Comparison of ENCODE assay signal across 8 cellular contexts in the genomic region with DNA sequence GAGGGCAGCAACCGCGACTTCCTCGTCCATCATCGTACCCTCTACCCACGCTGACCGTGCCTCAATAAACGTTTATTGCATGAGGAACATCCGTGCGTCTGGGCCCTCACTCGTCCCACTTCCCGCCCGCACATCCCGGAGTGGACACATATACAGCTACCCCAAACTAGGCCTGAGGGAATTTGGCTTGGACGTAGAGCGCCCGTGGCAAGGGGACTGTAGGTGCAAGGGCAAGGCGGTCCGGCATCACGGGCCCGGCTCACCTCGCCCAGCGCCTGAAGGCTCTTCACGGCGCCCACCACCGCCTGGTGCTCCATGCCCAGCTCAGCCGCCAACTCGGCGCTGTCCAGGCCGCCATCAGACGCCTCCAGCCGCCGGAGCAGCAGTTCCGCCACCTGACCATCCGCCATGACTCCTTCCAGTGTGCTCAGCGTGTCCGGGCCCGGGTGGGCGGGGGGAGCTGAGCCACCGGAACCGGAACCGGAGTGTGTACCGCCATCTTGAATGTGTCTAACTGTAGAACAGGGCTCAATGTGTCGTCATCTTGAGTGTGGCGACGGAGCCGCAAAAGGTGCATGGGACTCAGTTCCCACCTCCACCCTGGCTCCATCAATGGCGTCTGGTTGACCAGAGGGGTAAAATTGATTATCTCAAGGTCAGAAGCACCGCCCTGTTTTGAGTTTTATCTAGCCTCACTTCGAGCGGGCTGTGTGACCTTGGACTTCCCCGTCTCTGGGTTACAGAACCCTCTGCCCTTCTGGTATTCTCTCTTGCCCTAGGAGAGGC. TPM values are rescaled to one million over a fixed set of nuclear protein-coding genes. Genes with fewer than 3 reads are reported as not detected.
DNase-seq lines count a peak whose midpoint lies in the region; ATAC-seq and TF ChIP-seq lines count a peak whose summit lies in the region.

Gene FARSA, minus strand, starts transcription at position 425 of the 786 bp plus-strand sequence. Its CDS starts 15 bp downstream, at position 410.

- peak; percentile 43 for ATAC-seq in GM19397 (IDR thresholded peaks at IDR 0.05; ENCODE audit: unreplicated experiment)
- peak; percentile 77 for ATAC-seq in activated T-helper 17 cell treated with anti-CD3 and anti-CD28 coated beads, Interleukin-2, amount 50 U/mL, for 72 hours (replicated peaks)
- peak; percentile 73 for ATAC-seq in naive thymus-derived CD4-positive, alpha-beta T cell
- peak; percentile 80 for ATAC-seq in stimulated activated memory B cell treated with anti-CD40 and anti-IgM and Interleukin-4, amounts not matched to agents 10 μg/mL and 1 μg/mL and 100 μg/mL, for 72 hours

- H4K20me1 ChIP-seq in Karpas-422 (ENCODE audit: insufficient read depth, low read depth, low read length) = peaks cover 10% of the 10 kb centered on the region; the same call in 1 of the 2 replicates

- peak within 1 kb of the TSS; percentile 91 for H3K4me2 ChIP-seq in Karpas-422 (ENCODE audit: low read depth, low read length, poor library complexity, severe bottlenecking)

- peak within 1 kb of the TSS; percentile 74; the same call in 1 of the 2 replicates for H2AFZ ChIP-seq in Karpas-422 (ENCODE audit: low read length)

- peaks cover 23% of the 10 kb centered on the region for H3K4me1 Mint-ChIP-seq in activated T-helper 17 cell treated with anti-CD3 and anti-CD28 coated beads, Interleukin-2, amount 50 U/mL, for 72 hours
- peaks cover 27 to 56% (median 41%) of the 10 kb centered on the region in 7 donors for H3K4me1 Mint-ChIP-seq in naive thymus-derived CD4-positive, alpha-beta T cell
- H3K4me1 Mint-ChIP-seq in stimulated activated memory B cell treated with anti-CD40 and anti-IgM and Interleukin-4, amounts not matched to agents 10 μg/mL and 1 μg/mL and 100 μg/mL, for 72 hours = peaks cover 42% of the 10 kb centered on the region

- peak within 1 kb of the TSS; percentile 81 for H3K9ac ChIP-seq in Karpas-422 (ENCODE audit: low read length)

- H3K27me3 Mint-ChIP-seq in activated T-helper 17 cell treated with anti-CD3 and anti-CD28 coated beads, Interleukin-2, amount 50 U/mL, for 72 hours = no peaks in the 10 kb centered on the region
- no peaks in the 10 kb centered on the region for H3K27me3 Mint-ChIP-seq in naive thymus-derived CD4-positive, alpha-beta T cell
- no peaks in the 10 kb centered on the region for H3K27me3 Mint-ChIP-seq in stimulated activated memory B cell treated with anti-CD40 and anti-IgM and Interleukin-4, amounts not matched to agents 10 μg/mL and 1 μg/mL and 100 μg/mL, for 72 hours

- H3K9me3 Mint-ChIP-seq in activated T-helper 17 cell treated with anti-CD3 and anti-CD28 coated beads, Interleukin-2, amount 50 U/mL, for 72 hours = no peaks in the 10 kb centered on the region
- H3K9me3 Mint-ChIP-seq in naive thymus-derived CD4-positive, alpha-beta T cell = peaks cover 0 to 4% (median 0%) of the 10 kb centered on the region in 11 donors
- H3K9me3 Mint-ChIP-seq in stimulated activated memory B cell treated with anti-CD40 and anti-IgM and Interleukin-4, amounts not matched to agents 10 μg/mL and 1 μg/mL and 100 μg/mL, for 72 hours = no peaks in the 10 kb centered on the region

- H3K4me3 Mint-ChIP-seq in activated T-helper 17 cell treated with anti-CD3 and anti-CD28 coated beads, Interleukin-2, amount 50 U/mL, for 72 hours = peak within 1 kb of the TSS; percentile 96
- H3K4me3 Mint-ChIP-seq in naive thymus-derived CD4-positive, alpha-beta T cell = peak within 1 kb of the TSS; percentile 88 to 99 (median 98)
- peak within 1 kb of the TSS; percentile 87 for H3K4me3 Mint-ChIP-seq in stimulated activated memory B cell treated with anti-CD40 and anti-IgM and Interleukin-4, amounts not matched to agents 10 μg/mL and 1 μg/mL and 100 μg/mL, for 72 hours

- intact Hi-C loops in naive thymus-derived CD4-positive, alpha-beta T cell (cut with micrococcal nuclease) = loop anchor here (1.0 to 10.0 kb wide), 8 partner anchors 12 to 1429 kb away; partner anchors contain the start of genes GCDH (in 2 of the 2), SYCE2 (in 2 of the 2), GADD45GIP1 (in 1 of the 2) and RAD23A (in 1 of the 2)

- H3K36me3 ChIP-seq in Karpas-422 (ENCODE audit: insufficient read depth, low read length) = peaks cover 24% of the 10 kb centered on the region
- peaks cover 0 to 28% (median 12%) of the 10 kb centered on the region in 3 experiments for H3K36me3 ChIP-seq in naive thymus-derived CD4-positive, alpha-beta T cell (ENCODE audit: control insufficient read depth in 2 of 3, insufficient read depth in 3 of 3, low read length in 3 of 3)

- peak; percentile 97 for DNase-seq in Karpas-422
- DNase-seq in RPMI8226 = peak; percentile 94
- DNase-seq in fibroblast of mammary gland (ENCODE audit: low read depth) = peak; percentile 88
- peak; percentile 61 to 89 (median 80) for DNase-seq in naive thymus-derived CD4-positive, alpha-beta T cell

- H3K27ac ChIP-seq in C4-2B (peak within 1 kb of the TSS; percentile 97), Karpas-422 (ENCODE audit: low read length) (peak within 1 kb of the TSS; percentile 39; the same call in 1 of the 2 replicates)
- H3K27ac ChIP-seq in naive thymus-derived CD4-positive, alpha-beta T cell (ENCODE audit: low read depth, low read length) = peak within 1 kb of the TSS; percentile 76

- TF ChIP-seq CTCF in C4-2B (conservative IDR thresholded peaks at IDR 0.05) (no peak), fibroblast of mammary gland (conservative IDR thresholded peaks at IDR 0.05; ENCODE audit: control insufficient read depth, insufficient read depth, low read depth, low read length) (no peak)

- H3K27ac Mint-ChIP-seq in activated T-helper 17 cell treated with anti-CD3 and anti-CD28 coated beads, Interleukin-2, amount 50 U/mL, for 72 hours = peak within 1 kb of the TSS; percentile 94
- H3K27ac Mint-ChIP-seq in naive thymus-derived CD4-positive, alpha-beta T cell = peak within 1 kb of the TSS; percentile 88 to 96 (median 92)
- peak within 1 kb of the TSS; percentile 93 for H3K27ac Mint-ChIP-seq in stimulated activated memory B cell treated with anti-CD40 and anti-IgM and Interleukin-4, amounts not matched to agents 10 μg/mL and 1 μg/mL and 100 μg/mL, for 72 hours

- H3K27me3 ChIP-seq in Karpas-422 (ENCODE audit: low read length) = no peaks in the 10 kb centered on the region
- H3K27me3 ChIP-seq in naive thymus-derived CD4-positive, alpha-beta T cell (ENCODE audit: control insufficient read depth in 2 of 2, insufficient read depth in 2 of 2, low read length in 2 of 2) = no peaks in the 10 kb centered on the region

- H3K9me3 ChIP-seq in Karpas-422 (ENCODE audit: low read length) = no peaks in the 10 kb centered on the region
- no peaks in the 10 kb centered on the region for H3K9me3 ChIP-seq in naive thymus-derived CD4-positive, alpha-beta T cell (ENCODE audit: control insufficient read depth in 2 of 3, low read length in 3 of 3)

- peaks cover 31% of the 10 kb centered on the region for H3K4me1 ChIP-seq in Karpas-422 (ENCODE audit: low read length)
- peaks cover 23 to 31% of the 10 kb centered on the region in 2 donors for H3K4me1 ChIP-seq in naive thymus-derived CD4-positive, alpha-beta T cell (ENCODE audit: control insufficient read depth in 2 of 2, insufficient read depth in 2 of 2, low read length in 2 of 2)

- H3K4me3 ChIP-seq in Karpas-422 (ENCODE audit: low read length) (peak within 1 kb of the TSS; percentile 81), fibroblast of mammary gland (ENCODE audit: control insufficient read depth, low read depth, low read length) (peak within 1 kb of the TSS; percentile 98)
- H3K4me3 ChIP-seq in naive thymus-derived CD4-positive, alpha-beta T cell (ENCODE audit: low read length) = peak within 1 kb of the TSS; percentile 96

- no peaks in the 10 kb centered on the region for H3K9me2 ChIP-seq in Karpas-422 (replicated peaks; ENCODE audit: insufficient read depth, low read length)

- H3K79me2 ChIP-seq in Karpas-422 (ENCODE audit: low read length) = peaks cover 38% of the 10 kb centered on the region

- peaks cover 58% of the 10 kb centered on the region for H3K36me3 Mint-ChIP-seq in activated T-helper 17 cell treated with anti-CD3 and anti-CD28 coated beads, Interleukin-2, amount 50 U/mL, for 72 hours (ENCODE audit: low read depth)
- peaks cover 0 to 18% (median 5%) of the 10 kb centered on the region in 5 donors for H3K36me3 Mint-ChIP-seq in naive thymus-derived CD4-positive, alpha-beta T cell
- peaks cover 22% of the 10 kb centered on the region for H3K36me3 Mint-ChIP-seq in stimulated activated memory B cell treated with anti-CD40 and anti-IgM and Interleukin-4, amounts not matched to agents 10 μg/mL and 1 μg/mL and 100 μg/mL, for 72 hours

- POLR2A ChIA-PET in naive thymus-derived CD4-positive, alpha-beta T cell (lab: Charles Lee) = interaction anchor here (1.1 to 3.1 kb wide), 12 partner anchors 11 to 51 kb away, joined by 3 to 33 read pairs (median 6); partner anchors contain the start of genes GCDH, RAD23A and SYCE2

- CTCF ChIA-PET in naive thymus-derived CD4-positive, alpha-beta T cell (lab: Charles Lee) = interaction anchor here (1.0 to 1.9 kb wide), 4 partner anchors 12 to 85 kb away, joined by 3 to 5 read pairs (median 3); no protein-coding TSS in a partner anchor

RNA-seq across cellular contexts. Expression of gene FARSA, which starts in this region (rescaled TPM):
- 59.7 and 92.6 TPM in 2 replicates for total RNA-seq in Karpas-422 (2014; rRNA removed; shearing (Covaris generic); ENCODE audit: low replicate concordance)
- total RNA-seq in activated T-helper 17 cell treated with anti-CD3 and anti-CD28 coated beads, Interleukin-2, amount 50 U/mL, for 72 hours = 100 to 1,000 TPM in 1 of 2 donors, 10 to 100 TPM in 1; 87.9 to 130 TPM
- 100 to 1,000 TPM in 1 of 5 experiments, 10 to 100 TPM in 4; 25.9 to 109 (median 52.6) TPM for total RNA-seq in naive thymus-derived CD4-positive, alpha-beta T cell
- polyA plus RNA-seq in naive thymus-derived CD4-positive, alpha-beta T cell = 10 to 100 TPM; 58.0 to 88.3 TPM

Comparison
In these comparisons a context has a peak if more than half of its experiments do, and no peak if none do; other contexts are left out.
1. Peak in every context shown above with its lines: DNase-seq, ATAC-seq, H3K4me3 ChIP-seq and H3K27ac ChIP-seq.
2. H3K27ac ChIP-seq: peak in every context shown above with its lines; median percentile 97 in C4-2B; 76 in naive thymus-derived CD4-positive, alpha-beta T cell; 39 in Karpas-422.